ENCODE assay signal across 12 cellular contexts in the genomic region with DNA sequence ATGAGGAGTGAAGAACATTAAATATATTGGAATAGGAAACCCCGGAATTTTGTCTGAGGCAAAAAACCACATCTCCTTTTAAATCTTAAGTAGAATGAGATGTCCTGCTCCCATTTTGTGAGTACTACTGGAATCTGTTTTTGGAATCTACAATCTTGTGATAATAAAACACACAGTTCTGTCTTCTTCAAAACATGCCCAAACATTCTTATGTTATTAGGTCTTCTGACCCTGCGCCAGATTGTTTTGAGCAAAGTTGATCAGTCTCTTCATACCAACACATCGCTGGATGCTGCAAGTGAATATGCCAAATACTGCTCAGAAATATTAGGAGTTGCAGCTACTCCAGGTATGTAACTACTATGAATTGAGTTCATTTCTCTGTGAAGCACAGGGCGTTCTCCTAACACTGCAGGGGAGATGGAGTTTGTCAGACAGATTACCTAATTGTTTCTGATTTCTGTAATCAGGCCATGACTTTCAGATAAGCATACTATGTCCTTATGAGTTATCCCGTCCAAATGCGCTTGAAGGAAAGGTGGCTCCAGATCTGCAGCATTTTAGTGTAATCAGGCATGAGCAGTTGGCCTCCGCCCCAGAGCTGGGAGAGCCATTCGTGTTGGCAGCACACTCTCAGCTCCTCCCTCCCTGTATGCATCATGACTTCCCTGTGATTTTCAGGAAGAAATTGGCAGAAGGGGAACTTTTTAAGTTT.
DNase-seq lines count a peak whose midpoint lies in the region; TF ChIP-seq lines count a peak whose summit lies in the region.
"Had no signal": no experiment of that assay in that cellular context is flagged by ENCODE, and none has a peak within 500 bp of the region (broad histone marks: within the 10 kb centered on the region; RNA-seq: fewer than 3 reads in every experiment).

No MANE protein-coding gene starts in this region.

- 61 to 73% methylated on average over 3 to 8 of the region's 8 CpGs for WGBS in transverse colon (ENCODE audit: low coverage in 1 of 2), 2 donors

- H3K4me1 ChIP-seq in transverse colon = peaks cover 9 to 53% (median 22%) of the 10 kb centered on the region in 4 donors

- H3K9me3 ChIP-seq in MG63 (no peaks in the 10 kb centered on the region), transverse colon (no peaks in the 10 kb centered on the region)

- no peaks in the 10 kb centered on the region for H3K27me3 Mint-ChIP-seq in immature natural killer cell (ENCODE audit: low read depth in 3 of 3)
- H3K27me3 Mint-ChIP-seq: central memory CD8-positive, alpha-beta T cell; stimulated activated naive CD8-positive, alpha-beta T cell treated with anti-CD3 and anti-CD28 coated beads, Interleukin-15, amount 100 ng/mL, for 72 hours had no signal

- no peak overlapping the region for H3K27ac Mint-ChIP-seq in immature natural killer cell
- H3K27ac Mint-ChIP-seq: stimulated activated naive CD8-positive, alpha-beta T cell treated with anti-CD3 and anti-CD28 coated beads, Interleukin-15, amount 100 ng/mL, for 72 hours had no signal

- no peak overlapping the region for H3K4me3 Mint-ChIP-seq in immature natural killer cell
- H3K4me3 Mint-ChIP-seq: central memory CD8-positive, alpha-beta T cell; stimulated activated naive CD8-positive, alpha-beta T cell treated with anti-CD3 and anti-CD28 coated beads, Interleukin-15, amount 100 ng/mL, for 72 hours had no signal

- no peak for TF ChIP-seq EP300 in transverse colon (IDR thresholded peaks at IDR 0.05; ENCODE audit: low read depth)

- peaks cover 0 to 4% (median 3%) of the 10 kb centered on the region in 3 donors for H3K36me3 Mint-ChIP-seq in immature natural killer cell

- peak overlapping the region; percentile 8 for H3K27ac ChIP-seq in cingulate gyrus (ENCODE audit: low read depth, low read length)
- H3K27ac ChIP-seq in transverse colon = peak overlapping the region; percentile 78 to 86 (median 82)

- DNase-seq in MG63 (peak; percentile 95), kidney tubule cell (ENCODE audit: low spot score) (peak; percentile 16), transverse colon (peak; percentile 83), GM20000 (ENCODE audit: low spot score) (no peak), immature natural killer cell (no peak), iPS-NIHi7 (ENCODE audit: extremely low spot score) (no peak), D341Med (ENCODE audit: low spot score) (no peak)
- DNase-seq: NCI-H1436; SHP77 treated with DMSO at 0.1 percent for 48 hours; stimulated activated naive CD8-positive, alpha-beta T cell treated with anti-CD3 and anti-CD28 coated beads, Interleukin-15, amount 100 ng/mL, for 72 hours had no signal

- H3K4me1 Mint-ChIP-seq in immature natural killer cell = no peaks in the 10 kb centered on the region
- H3K4me1 Mint-ChIP-seq: central memory CD8-positive, alpha-beta T cell had no signal

- TF ChIP-seq CTCF in transverse colon (IDR thresholded peaks at IDR 0.05) (no peak), GM20000 (IDR thresholded peaks at IDR 0.05; ENCODE audit: extremely low read depth, missing control alignments) (no peak)

- TF ChIP-seq POLR2A in transverse colon (IDR thresholded peaks at IDR 0.05) = no peak

- H3K4me3 ChIP-seq in MG63 (no peak overlapping the region), transverse colon (no peak overlapping the region)

- H3K9me3 Mint-ChIP-seq in immature natural killer cell = no peaks in the 10 kb centered on the region
- H3K9me3 Mint-ChIP-seq: central memory CD8-positive, alpha-beta T cell had no signal

- H3K36me3 ChIP-seq in MG63 (peaks cover 25% of the 10 kb centered on the region), transverse colon (no peaks in the 10 kb centered on the region)

- H3K27me3 ChIP-seq in MG63 (no peaks in the 10 kb centered on the region), transverse colon (no peaks in the 10 kb centered on the region)

- in situ Hi-C loops in transverse colon (cut with MboI; ENCODE audit: low pct_ligation_motif_present in 1 of 4, low pct_unique_long_range_greater_than_20kb in 1 of 4, low sequenced_read_pairs in 3 of 4) = no loop called here

- intact Hi-C loops in transverse colon (cut with DNase I; ENCODE audit: low total_unique reads) = no loop called here

Comparison
In these comparisons a context has a peak if more than half of its experiments do, and no peak if none do; other contexts are left out.
1. DNase-seq: peak in MG63 (single experiment), kidney tubule cell (single experiment) and transverse colon (single experiment); none in GM20000 (single experiment), immature natural killer cell (0 of 3), iPS-NIHi7 (single experiment) and D341Med (single experiment).